In the genomic region with DNA sequence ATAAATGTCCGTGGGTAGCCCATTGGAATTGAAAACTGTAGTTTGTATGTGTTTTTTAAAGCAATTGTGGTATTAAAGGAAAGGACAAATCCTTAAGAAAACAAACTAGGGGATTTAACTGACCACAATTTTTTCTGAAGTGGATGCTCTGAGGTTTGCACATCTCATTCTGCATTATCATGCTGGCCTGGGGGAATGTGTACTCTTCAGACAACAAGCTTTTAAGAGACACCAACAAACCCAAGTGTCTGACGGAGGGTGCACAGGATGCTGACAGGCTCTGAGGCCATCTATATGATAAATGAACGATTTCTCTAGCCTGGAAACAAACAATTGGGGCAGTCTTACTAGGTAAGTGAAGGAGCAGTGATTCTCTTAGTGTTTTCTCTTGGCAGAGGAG, we compare ENCODE assay signal across 16 cellular contexts. TPM values are rescaled to one million over a fixed set of nuclear protein-coding genes. Genes with fewer than 3 reads are reported as not detected.
DNase-seq lines count a peak whose midpoint lies in the region; ATAC-seq and TF ChIP-seq lines count a peak whose summit lies in the region.
"Had no signal": no experiment of that assay in that cellular context is flagged by ENCODE, and none has a peak within 500 bp of the region (broad histone marks: within the 10 kb centered on the region; RNA-seq: fewer than 3 reads in every experiment).

No MANE protein-coding gene starts in this region.

- WGBS in sigmoid colon, 2 donors: 74 to 83% methylated on average over 3 of the region's 3 CpGs

- intact Hi-C loops in sigmoid colon (cut with DNase I): no loop called here

- H3K9me3 Mint-ChIP-seq in CD8-positive, alpha-beta memory T cell: peaks cover 0 to 4% (median 0%) of the 10 kb centered on the region in 5 donors
- H3K9me3 Mint-ChIP-seq in activated T-helper 17 cell treated with anti-CD3 and anti-CD28 coated beads, Interleukin-2, amount 50 U/mL, for 72 hours: no peaks in the 10 kb centered on the region

- no peaks in the 10 kb centered on the region for H3K27me3 Mint-ChIP-seq in CD8-positive, alpha-beta memory T cell
- no peaks in the 10 kb centered on the region for H3K27me3 Mint-ChIP-seq in activated T-helper 17 cell treated with anti-CD3 and anti-CD28 coated beads, Interleukin-2, amount 50 U/mL, for 72 hours

- H3K27ac ChIP-seq in CD8-positive, alpha-beta memory T cell (ENCODE audit: low read depth, low read length): no peak overlapping the region
- H3K27ac ChIP-seq in sigmoid colon: no peak overlapping the region
- H3K27ac ChIP-seq: adrenal gland, C4-2B, colonic mucosa, transverse colon had no signal

- H3K36me3 Mint-ChIP-seq in CD8-positive, alpha-beta memory T cell: peaks cover 7 to 18% (median 13%) of the 10 kb centered on the region in 3 donors
- peaks cover 72% of the 10 kb centered on the region for H3K36me3 Mint-ChIP-seq in activated T-helper 17 cell treated with anti-CD3 and anti-CD28 coated beads, Interleukin-2, amount 50 U/mL, for 72 hours (ENCODE audit: low read depth)

- TF ChIP-seq EP300 in sigmoid colon (IDR thresholded peaks at IDR 0.05): no peak

- TF ChIP-seq CTCF in sigmoid colon (IDR thresholded peaks at IDR 0.05): no peak

- ATAC-seq in activated T-helper 17 cell treated with anti-CD3 and anti-CD28 coated beads, Interleukin-2, amount 50 U/mL, for 72 hours (replicated peaks): no peak
- ATAC-seq: left ventricle myocardium superior had no signal

- peaks cover 64% of the 10 kb centered on the region for H3K4me1 ChIP-seq in CD8-positive, alpha-beta memory T cell (ENCODE audit: insufficient read depth, low read length)
- peaks cover 0 to 15% (median 6%) of the 10 kb centered on the region in 4 donors for H3K4me1 ChIP-seq in sigmoid colon
- H3K4me1 ChIP-seq: colonic mucosa had no signal

- DNase-seq in CD8-positive, alpha-beta memory T cell: no peak
- DNase-seq in HCEC 1CT (peak; percentile 54), foreskin melanocyte (peak; percentile 72), NCI-H2227 (lab: John Stamatoyannopoulos, UW; ENCODE audit: unreplicated experiment) (no peak), NK-92 (lab: John Stamatoyannopoulos, UW; ENCODE audit: unreplicated experiment) (no peak), sigmoid colon (no peak)
- DNase-seq: adrenal gland, colonic mucosa, erythroblast, hypothalamus, left ventricle myocardium superior, T-helper 9 cell, transverse colon had no signal

- TF ChIP-seq POLR2A in sigmoid colon (IDR thresholded peaks at IDR 0.05): no peak

- no peak overlapping the region for H3K4me3 ChIP-seq in CD8-positive, alpha-beta memory T cell (ENCODE audit: low read length)
- no peak overlapping the region for H3K4me3 ChIP-seq in sigmoid colon
- H3K4me3 ChIP-seq: adrenal gland, colonic mucosa, transverse colon had no signal

- H3K27ac Mint-ChIP-seq in CD8-positive, alpha-beta memory T cell: peak overlapping the region in 7 of 8 donors; percentile 28 to 90 (median 53)
- H3K27ac Mint-ChIP-seq in activated T-helper 17 cell treated with anti-CD3 and anti-CD28 coated beads, Interleukin-2, amount 50 U/mL, for 72 hours: peak overlapping the region; percentile 83
- H3K27ac Mint-ChIP-seq: nephron had no signal

- POLR2A ChIA-PET in CD8-positive, alpha-beta memory T cell (lab: Charles Lee): no interaction called here

- H3K4me3 Mint-ChIP-seq in CD8-positive, alpha-beta memory T cell: peak overlapping the region in 2 of 7 donors; percentile 10 to 37
- peak overlapping the region; percentile 55 for H3K4me3 Mint-ChIP-seq in activated T-helper 17 cell treated with anti-CD3 and anti-CD28 coated beads, Interleukin-2, amount 50 U/mL, for 72 hours
- H3K4me3 Mint-ChIP-seq: nephron had no signal

- H3K9me3 ChIP-seq in CD8-positive, alpha-beta memory T cell (ENCODE audit: low read length): peaks cover 5% of the 10 kb centered on the region
- H3K9me3 ChIP-seq in sigmoid colon: peaks cover 0 to 4% (median 0%) of the 10 kb centered on the region in 4 donors
- H3K9me3 ChIP-seq: colonic mucosa had no signal

- H3K27me3 ChIP-seq in CD8-positive, alpha-beta memory T cell (ENCODE audit: insufficient read depth, low read length, poor library complexity, severe bottlenecking): no peaks in the 10 kb centered on the region
- H3K27me3 ChIP-seq in sigmoid colon: no peaks in the 10 kb centered on the region
- H3K27me3 ChIP-seq: adrenal gland, colonic mucosa, transverse colon had no signal

- no peaks in the 10 kb centered on the region for H3K36me3 ChIP-seq in CD8-positive, alpha-beta memory T cell (ENCODE audit: insufficient read depth, low read length)
- no peaks in the 10 kb centered on the region for H3K36me3 ChIP-seq in sigmoid colon
- H3K36me3 ChIP-seq: adrenal gland, colonic mucosa, transverse colon had no signal

- H3K4me1 Mint-ChIP-seq in CD8-positive, alpha-beta memory T cell: peaks cover 61 to 80% (median 73%) of the 10 kb centered on the region in 3 donors
- H3K4me1 Mint-ChIP-seq in activated T-helper 17 cell treated with anti-CD3 and anti-CD28 coated beads, Interleukin-2, amount 50 U/mL, for 72 hours: peaks cover 45% of the 10 kb centered on the region

- CTCF ChIA-PET in CD8-positive, alpha-beta memory T cell (lab: Charles Lee): no interaction called here

RNA-seq across cellular contexts. Expression of gene LINS1, which starts 9.1 kb away (rescaled TPM):
- 10 to 100 TPM; 29.6 to 31.0 TPM for total RNA-seq in CD8-positive, alpha-beta memory T cell
- polyA plus RNA-seq in CD8-positive, alpha-beta memory T cell: 46.1 TPM
- total RNA-seq in activated T-helper 17 cell treated with anti-CD3 and anti-CD28 coated beads, Interleukin-2, amount 50 U/mL, for 72 hours: 10 to 100 TPM; 33.0 to 45.0 TPM
- 10 to 100 TPM; 13.6 to 74.8 (median 40.1) TPM for total RNA-seq in sigmoid colon
- 10 to 100 TPM in 1 of 3 donors, 1 to 10 TPM in 2; 6.6 to 13.7 (median 7.9) TPM for polyA plus RNA-seq in sigmoid colon

RNA-seq across cellular contexts. Expression of gene ASB7, which starts 9.5 kb away (rescaled TPM):
- total RNA-seq in CD8-positive, alpha-beta memory T cell: 10 to 100 TPM; 14.9 to 16.0 TPM
- polyA plus RNA-seq in CD8-positive, alpha-beta memory T cell: 11.2 TPM
- 10 to 100 TPM; 16.4 to 30.3 TPM for total RNA-seq in activated T-helper 17 cell treated with anti-CD3 and anti-CD28 coated beads, Interleukin-2, amount 50 U/mL, for 72 hours
- 10 to 100 TPM in 3 of 4 donors, 1 to 10 TPM in 1; 7.2 to 13.8 (median 12.0) TPM for total RNA-seq in sigmoid colon
- polyA plus RNA-seq in sigmoid colon: 10 to 100 TPM in 1 of 3 donors, 1 to 10 TPM in 2; 7.2 to 15.7 (median 9.6) TPM

Comparison
In these comparisons a context has a peak if more than half of its experiments do, and no peak if none do; other contexts are left out.
1. DNase-seq: peak in HCEC 1CT (single experiment) and foreskin melanocyte (single experiment); none in CD8-positive, alpha-beta memory T cell (0 of 5), NCI-H2227 (single experiment), NK-92 (single experiment) and sigmoid colon (single experiment).